In the genomic region with DNA sequence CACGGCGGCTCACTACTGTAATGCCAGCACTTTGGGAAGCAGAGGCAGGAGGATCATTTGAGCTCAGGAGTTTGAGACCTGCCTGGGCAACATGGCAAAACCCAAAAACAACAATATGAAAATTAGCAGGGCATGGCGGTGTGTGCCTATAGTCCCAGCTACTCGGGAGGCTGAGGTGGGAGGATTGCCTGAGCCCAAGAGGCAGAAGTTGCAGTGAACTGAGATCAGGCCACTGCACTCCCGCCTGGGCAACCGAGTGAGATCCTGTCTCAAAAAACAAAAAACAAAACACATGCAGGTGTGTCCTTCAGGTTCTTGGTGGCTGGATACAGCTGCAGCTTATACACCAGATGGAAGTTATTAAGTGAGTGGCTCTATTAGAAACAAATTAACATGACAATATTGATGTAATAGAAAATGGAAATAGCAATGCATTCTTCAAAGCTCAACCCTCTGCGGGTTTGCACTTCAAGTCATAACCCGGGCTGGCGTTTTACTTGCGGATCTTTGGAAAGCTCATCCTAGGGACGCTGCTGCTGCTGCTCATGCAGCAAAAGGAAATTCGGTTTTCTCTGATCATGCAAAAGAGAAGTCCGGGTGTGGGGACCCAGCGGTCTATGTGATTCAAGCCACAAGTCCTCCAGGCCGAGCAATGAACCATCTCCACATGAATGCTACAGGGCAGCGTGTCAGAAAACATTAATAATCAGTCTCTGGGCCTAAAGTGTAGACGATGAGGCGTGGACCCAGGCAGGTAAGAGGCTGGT, we compare ENCODE assay signal across 2 cellular contexts.
TF ChIP-seq lines count a peak whose summit lies in the region.

No MANE protein-coding gene starts in this region.

TF ChIP-seq in GM23338, 12 proteins besides CTCF, POLR2A, EP300 and RAD21 (continues in another document):
- TF ChIP-seq POLR2AphosphoS5 (IDR thresholded peaks at IDR 0.05; ENCODE audit: low read depth), result no peak
- TF ChIP-seq STAT1 (IDR thresholded peaks at IDR 0.05; ENCODE audit: unreplicated experiment), result no peak
- TF ChIP-seq, protein P1, sequence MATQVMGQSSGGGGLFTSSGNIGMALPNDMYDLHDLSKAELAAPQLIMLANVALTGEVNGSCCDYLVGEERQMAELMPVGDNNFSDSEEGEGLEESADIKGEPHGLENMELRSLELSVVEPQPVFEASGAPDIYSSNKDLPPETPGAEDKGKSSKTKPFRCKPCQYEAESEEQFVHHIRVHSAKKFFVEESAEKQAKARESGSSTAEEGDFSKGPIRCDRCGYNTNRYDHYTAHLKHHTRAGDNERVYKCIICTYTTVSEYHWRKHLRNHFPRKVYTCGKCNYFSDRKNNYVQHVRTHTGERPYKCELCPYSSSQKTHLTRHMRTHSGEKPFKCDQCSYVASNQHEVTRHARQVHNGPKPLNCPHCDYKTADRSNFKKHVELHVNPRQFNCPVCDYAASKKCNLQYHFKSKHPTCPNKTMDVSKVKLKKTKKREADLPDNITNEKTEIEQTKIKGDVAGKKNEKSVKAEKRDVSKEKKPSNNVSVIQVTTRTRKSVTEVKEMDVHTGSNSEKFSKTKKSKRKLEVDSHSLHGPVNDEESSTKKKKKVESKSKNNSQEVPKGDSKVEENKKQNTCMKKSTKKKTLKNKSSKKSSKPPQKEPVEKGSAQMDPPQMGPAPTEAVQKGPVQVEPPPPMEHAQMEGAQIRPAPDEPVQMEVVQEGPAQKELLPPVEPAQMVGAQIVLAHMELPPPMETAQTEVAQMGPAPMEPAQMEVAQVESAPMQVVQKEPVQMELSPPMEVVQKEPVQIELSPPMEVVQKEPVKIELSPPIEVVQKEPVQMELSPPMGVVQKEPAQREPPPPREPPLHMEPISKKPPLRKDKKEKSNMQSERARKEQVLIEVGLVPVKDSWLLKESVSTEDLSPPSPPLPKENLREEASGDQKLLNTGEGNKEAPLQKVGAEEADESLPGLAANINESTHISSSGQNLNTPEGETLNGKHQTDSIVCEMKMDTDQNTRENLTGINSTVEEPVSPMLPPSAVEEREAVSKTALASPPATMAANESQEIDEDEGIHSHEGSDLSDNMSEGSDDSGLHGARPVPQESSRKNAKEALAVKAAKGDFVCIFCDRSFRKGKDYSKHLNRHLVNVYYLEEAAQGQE (IDR thresholded peaks at IDR 0.05; ENCODE audit: unreplicated experiment), result no peak
- TF ChIP-seq JUNB (IDR thresholded peaks at IDR 0.05; ENCODE audit: unreplicated experiment), result no peak
- no peak for TF ChIP-seq CREB1 (CRISPR knock-in tag; IDR thresholded peaks at IDR 0.05; ENCODE audit: low read depth)
- no peak for TF ChIP-seq EZH2phosphoT487 (IDR thresholded peaks at IDR 0.05; ENCODE audit: unreplicated experiment)
- TF ChIP-seq, protein P2, sequence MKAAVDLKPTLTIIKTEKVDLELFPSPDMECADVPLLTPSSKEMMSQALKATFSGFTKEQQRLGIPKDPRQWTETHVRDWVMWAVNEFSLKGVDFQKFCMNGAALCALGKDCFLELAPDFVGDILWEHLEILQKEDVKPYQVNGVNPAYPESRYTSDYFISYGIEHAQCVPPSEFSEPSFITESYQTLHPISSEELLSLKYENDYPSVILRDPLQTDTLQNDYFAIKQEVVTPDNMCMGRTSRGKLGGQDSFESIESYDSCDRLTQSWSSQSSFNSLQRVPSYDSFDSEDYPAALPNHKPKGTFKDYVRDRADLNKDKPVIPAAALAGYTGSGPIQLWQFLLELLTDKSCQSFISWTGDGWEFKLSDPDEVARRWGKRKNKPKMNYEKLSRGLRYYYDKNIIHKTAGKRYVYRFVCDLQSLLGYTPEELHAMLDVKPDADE (IDR thresholded peaks at IDR 0.05), result no peak

TF ChIP-seq in H1, 55 proteins besides CTCF, POLR2A, EP300 and RAD21:
- TF ChIP-seq BCL11A (IDR thresholded peaks at IDR 0.05; ENCODE audit: low read depth in 2 of 2, low read length in 2 of 2), result no peak
- no peak for TF ChIP-seq CHD2 (IDR thresholded peaks at IDR 0.05; ENCODE audit: low read length)
- TF ChIP-seq RXRA (IDR thresholded peaks at IDR 0.05; ENCODE audit: insufficient read depth, low read depth, low read length), result no peak
- TF ChIP-seq SP1 (IDR thresholded peaks at IDR 0.05; ENCODE audit: low read depth, low read length), result no peak
- no peak for TF ChIP-seq SIN3A (conservative IDR thresholded peaks at IDR 0.05 in 1 of 2, IDR thresholded peaks at IDR 0.05 in 1 of 2; ENCODE audit: low read depth in 1 of 2, low read length in 2 of 2)
- TF ChIP-seq POU5F1 (IDR thresholded peaks at IDR 0.05; ENCODE audit: low read depth, low read length), result no peak
